In genomic region chr7:79339208-79339925, GRCh38 we compare ENCODE assay signal across 23 cellular contexts.
DNase-seq lines count a peak whose midpoint lies in the region; ATAC-seq, FAIRE-seq and TF ChIP-seq lines count a peak whose summit lies in the region.
"Had no signal": no experiment of that assay in that cellular context is flagged by ENCODE, and none has a peak within 500 bp of the region (broad histone marks: within the 10 kb centered on the region; RNA-seq: fewer than 3 reads in every experiment).

No MANE protein-coding gene starts in this region.

- H3K4me2 ChIP-seq in HepG2 (ENCODE audit: low read depth, low read length) (no peak overlapping the region), K562 (ENCODE audit: insufficient read depth, low read length) (no peak overlapping the region)
- H3K4me2 ChIP-seq: A549 had no signal

- H3K4me1 ChIP-seq in HepG2 (ENCODE audit: insufficient read depth, low read length) (no peaks in the 10 kb centered on the region), right lobe of liver (no peaks in the 10 kb centered on the region), K562 (replicated peaks in 1 of 2; ENCODE audit: control insufficient read depth in 2 of 2, insufficient read depth in 2 of 2, low read length in 2 of 2) (no peaks in the 10 kb centered on the region)
- H3K4me1 ChIP-seq: A549, Caco-2 had no signal

- no peak overlapping the region for H3K4me3 ChIP-seq in HepG2 (replicated peaks in 1 of 3; ENCODE audit: insufficient read depth in 1 of 3, low read depth in 2 of 3, low read length in 3 of 3)
- H3K4me3 ChIP-seq in right lobe of liver = no peak overlapping the region
- H3K4me3 ChIP-seq in K562 = no peak overlapping the region
- H3K4me3 ChIP-seq: A549; BLaER1 treated with 17β-estradiol and CSF1 and Interleukin-3, amounts not matched to agents 10 nM and 100 nM had no signal

- H3K27ac ChIP-seq in HepG2 (ENCODE audit: extremely low read length, insufficient read depth, low read length) (no peak overlapping the region), right lobe of liver (no peak overlapping the region), K562 (ENCODE audit: extremely low read depth, low read depth, low read length) (no peak overlapping the region)
- H3K27ac ChIP-seq: 22Rv1; A549; BLaER1 treated with 17β-estradiol and CSF1 and Interleukin-3, amounts not matched to agents 10 nM and 100 nM; C4-2B had no signal

- H3K9ac ChIP-seq in HepG2 (ENCODE audit: insufficient read depth, low read depth, low read length) = no peak overlapping the region
- no peak overlapping the region for H3K9ac ChIP-seq in K562 (ENCODE audit: insufficient read depth in 1 of 2, low read depth in 2 of 2, low read length in 2 of 2)
- H3K9ac ChIP-seq: BLaER1 treated with 17β-estradiol and CSF1 and Interleukin-3, amounts not matched to agents 10 nM and 100 nM had no signal

- H2AFZ ChIP-seq in HepG2 (ENCODE audit: low read length) (no peak overlapping the region), K562 (ENCODE audit: low read depth, low read length) (no peak overlapping the region)

- CTCF ChIA-PET in HepG2 (lab: Yijun Ruan, JAX; ENCODE audit: low intra/inter-chr PET ratio, low total read pairs) = no interaction called here
- CTCF ChIA-PET in K562 (lab: Yijun Ruan, JAX; ENCODE audit: low intra/inter-chr PET ratio) = no interaction called here

- ATAC-seq in HepG2 = no peak
- no peak for ATAC-seq in right lobe of liver
- ATAC-seq in K562 = no peak
- ATAC-seq: A549; CD8-positive, alpha-beta T cell had no signal

- TF ChIP-seq POLR2A in HepG2 (IDR thresholded peaks at IDR 0.05; ENCODE audit: insufficient read depth in 1 of 2, low read depth in 2 of 2, low read length in 2 of 2) = no peak
- no peak for TF ChIP-seq POLR2A in right lobe of liver (IDR thresholded peaks at IDR 0.05)
- TF ChIP-seq POLR2A in K562 (conservative IDR thresholded peaks at IDR 0.05) = no peak

- no peak for TF ChIP-seq EP300 in HepG2 (IDR thresholded peaks at IDR 0.05; ENCODE audit: low read depth in 2 of 2, low read length in 2 of 2)
- TF ChIP-seq EP300 in HepG2 (CRISPR knock-in tag; IDR thresholded peaks at IDR 0.05; ENCODE audit: borderline replicate concordance) = no peak
- no peak for TF ChIP-seq EP300 in K562 (IDR thresholded peaks at IDR 0.05; ENCODE audit: low read length)

- TF ChIP-seq RAD21 in HepG2 (CRISPR knock-in tag; IDR thresholded peaks at IDR 0.05) (no peak), K562 (CRISPR knock-in tag; conservative IDR thresholded peaks at IDR 0.05 in 1 of 2, IDR thresholded peaks at IDR 0.05 in 1 of 2) (no peak)

- DNase-seq in HepG2 (ENCODE audit: low spot score) (no peak), right lobe of liver (no peak), K562 (ENCODE audit: extremely low read depth in 1 of 4, low spot score in 3 of 4) (no peak), urothelium cell line (ENCODE audit: low spot score) (no peak), medulla oblongata (ENCODE audit: extremely low spot score) (no peak), hepatic stellate cell (ENCODE audit: low spot score) (no peak)
- no peak for DNase-seq in central memory CD4-positive, alpha-beta T cell
- DNase-seq: AML-193; Caco-2; Calu3; CD4-positive, alpha-beta T cell; CD8-positive, alpha-beta T cell; DMS79 treated with DMSO at 0.1 percent for 48 hours; GF-D8 had no signal

- POLR2A ChIA-PET in HepG2 (lab: Yijun Ruan, JAX) = no interaction called here
- POLR2A ChIA-PET in K562 (lab: Yijun Ruan, JAX) = no interaction called here

- H3K9me1 ChIP-seq in K562 (ENCODE audit: control insufficient read depth, insufficient read depth, low read length) = no peaks in the 10 kb centered on the region

- BruUV-seq in HepG2 (replicated peaks; lab: Mats Ljungman, UMichigan) = no TSS peak
- BruUV-seq in K562 (replicated peaks; lab: Mats Ljungman, UMichigan) = no TSS peak

- in situ Hi-C loops in HepG2 (cut with HindIII; ENCODE audit: extremely low pct_ligation_motif_present, low pct_unique_long_range_greater_than_20kb) (no loop called here), K562 (cut with MboI) (no loop called here)

- FAIRE-seq in HepG2 (lab: Jason Lieb, UNC) = no peak
- FAIRE-seq in K562 (lab: Jason Lieb, UNC) = no peak
- peak; percentile 8 for FAIRE-seq in endometrium (lab: Jason Lieb, UNC)
- FAIRE-seq in urothelium cell line (lab: Jason Lieb, UNC) = peak; percentile 75
- FAIRE-seq: A549, D721Med, G401.6, GM12891, GM18507 had no signal

- H3K36me3 ChIP-seq in HepG2 (replicated peaks in 1 of 2; ENCODE audit: control insufficient read depth in 1 of 2, insufficient read depth in 2 of 2, low read length in 2 of 2) = no peaks in the 10 kb centered on the region
- no peaks in the 10 kb centered on the region for H3K36me3 ChIP-seq in right lobe of liver
- no peaks in the 10 kb centered on the region for H3K36me3 ChIP-seq in K562 (ENCODE audit: control insufficient read depth, insufficient read depth, low read length)
- H3K36me3 ChIP-seq: BLaER1 treated with 17β-estradiol and CSF1 and Interleukin-3, amounts not matched to agents 10 nM and 100 nM had no signal

- WGBS in HepG2 (ENCODE audit: low lambda C conversion rate) = 86% methylated on average over 4 of the region's 4 CpGs
- whole genome bisulfite sequencing in right lobe of liver (ENCODE audit: insufficient coverage, low coverage, low lambda C conversion rate, missing lambda C conversion rate) = 83% methylated on average over 4 of the region's 4 CpGs
- WGBS in K562 (ENCODE audit: insufficient coverage, low coverage, missing lambda C conversion rate) = 0% methylated on average over 4 of the region's 4 CpGs

- intact Hi-C loops in HepG2 (cut with micrococcal nuclease; ENCODE audit: unreplicated experiment) = no loop called here
- intact Hi-C loops in right lobe of liver (cut with DNase I) = no loop called here
- intact Hi-C loops in K562 (cut with micrococcal nuclease) = no loop called here

- H4K20me1 ChIP-seq in HepG2 (ENCODE audit: insufficient read depth, low read length) = no peaks in the 10 kb centered on the region
- no peaks in the 10 kb centered on the region for H4K20me1 ChIP-seq in K562 (replicated peaks; ENCODE audit: control insufficient read depth, insufficient read depth, low read length)
- H4K20me1 ChIP-seq: BLaER1 treated with 17β-estradiol and CSF1 and Interleukin-3, amounts not matched to agents 10 nM and 100 nM had no signal

- no peak for TF ChIP-seq CTCF in HepG2 (CRISPR knock-in tag; IDR thresholded peaks at IDR 0.05)
- TF ChIP-seq CTCF in right lobe of liver (IDR thresholded peaks at IDR 0.05) = no peak
- no peak for TF ChIP-seq CTCF in K562 (IDR thresholded peaks at IDR 0.05 in 2 of 3, conservative IDR thresholded peaks at IDR 0.05 in 1 of 3; ENCODE audit: insufficient read depth in 2 of 3, low read depth in 1 of 3, low read length in 3 of 3)

- H3K27me3 ChIP-seq in HepG2 (ENCODE audit: control insufficient read depth in 1 of 2, insufficient read depth in 2 of 2, low read length in 2 of 2) = no peaks in the 10 kb centered on the region
- no peaks in the 10 kb centered on the region for H3K27me3 ChIP-seq in right lobe of liver
- no peaks in the 10 kb centered on the region for H3K27me3 ChIP-seq in K562 (ENCODE audit: control insufficient read depth in 2 of 2, insufficient read depth in 2 of 2, low read length in 2 of 2)
- H3K27me3 ChIP-seq: BLaER1 treated with 17β-estradiol and CSF1 and Interleukin-3, amounts not matched to agents 10 nM and 100 nM had no signal

- H3K9me3 ChIP-seq in HepG2 (ENCODE audit: low read length) = no peaks in the 10 kb centered on the region
- no peaks in the 10 kb centered on the region for H3K9me3 ChIP-seq in right lobe of liver
- no peaks in the 10 kb centered on the region; the same call in 1 of the 2 replicates for H3K9me3 ChIP-seq in K562 (replicated peaks; ENCODE audit: control insufficient read depth, insufficient read depth, low read depth, low read length)
- H3K9me3 ChIP-seq: A549; BLaER1 treated with 17β-estradiol and CSF1 and Interleukin-3, amounts not matched to agents 10 nM and 100 nM; Caco-2 had no signal

- no peaks in the 10 kb centered on the region for H3K79me2 ChIP-seq in HepG2 (ENCODE audit: insufficient read depth, low read length)
- no peaks in the 10 kb centered on the region for H3K79me2 ChIP-seq in K562 (ENCODE audit: control insufficient read depth, insufficient read depth, low read length)

TF ChIP-seq in HepG2, 621 proteins besides CTCF, POLR2A, EP300 and RAD21 (continues in another document):
- TF ChIP-seq CEBPB (IDR thresholded peaks at IDR 0.05; ENCODE audit: borderline replicate concordance, low read depth, low read length) (peak; percentile 57; the same call in 1 of the 2 replicates), ZSCAN29 (CRISPR knock-in tag; conservative IDR thresholded peaks at IDR 0.05) (no peak), ZSCAN12 (CRISPR knock-in tag; IDR thresholded peaks at IDR 0.05) (no peak), CENPX (CRISPR knock-in tag; IDR thresholded peaks at IDR 0.05) (no peak)

TF ChIP-seq in K562, 482 proteins besides CTCF, POLR2A, EP300 and RAD21:
- TF ChIP-seq ATF3 (IDR thresholded peaks at IDR 0.05) (peak; percentile 40; the same call in 1 of the 2 replicates), ATF3 (CRISPR knock-in tag; conservative IDR thresholded peaks at IDR 0.05) (no peak), CREM (IDR thresholded peaks at IDR 0.05; ENCODE audit: low read depth) (no peak), CEBPB (tag; IDR thresholded peaks at IDR 0.05) (peak; percentile 23; the same call in 1 of the 2 replicates), CEBPG (CRISPR knock-in tag; IDR thresholded peaks at IDR 0.05) (no peak), CEBPG (tag; conservative IDR thresholded peaks at IDR 0.05 in 1 of 2, IDR thresholded peaks at IDR 0.05 in 1 of 2) (peak in 1 of 2 experiments; percentile 78; a peak in 2 of 4 replicates), MCM5 (IDR thresholded peaks at IDR 0.05; ENCODE audit: low read depth) (no peak)

Comparison
In these comparisons a context has a peak if more than half of its experiments do, and no peak if none do; other contexts are left out.
1. Of the 241 proteins assayed by ChIP-seq in both HepG2 and K562: peak only in HepG2: none; only in K562: none; in both: CEBPB; in neither: 237; mixed calls (peak in some experiments, not most) for 3.